Comparison of ENCODE assay signal across 1 cellular context in genomic region chr17:60573139-60573975, GRCh38.
TF ChIP-seq lines count a peak whose summit lies in the region.

No MANE protein-coding gene starts in this region.

TF ChIP-seq in GM23338, 12 proteins besides CTCF, POLR2A, EP300 and RAD21 (continued from another document):
- TF ChIP-seq ZNF462 (CRISPR knock-in tag; IDR thresholded peaks at IDR 0.05), result no peak
